Comparison of ENCODE assay signal across 9 cellular contexts in the genomic region with DNA sequence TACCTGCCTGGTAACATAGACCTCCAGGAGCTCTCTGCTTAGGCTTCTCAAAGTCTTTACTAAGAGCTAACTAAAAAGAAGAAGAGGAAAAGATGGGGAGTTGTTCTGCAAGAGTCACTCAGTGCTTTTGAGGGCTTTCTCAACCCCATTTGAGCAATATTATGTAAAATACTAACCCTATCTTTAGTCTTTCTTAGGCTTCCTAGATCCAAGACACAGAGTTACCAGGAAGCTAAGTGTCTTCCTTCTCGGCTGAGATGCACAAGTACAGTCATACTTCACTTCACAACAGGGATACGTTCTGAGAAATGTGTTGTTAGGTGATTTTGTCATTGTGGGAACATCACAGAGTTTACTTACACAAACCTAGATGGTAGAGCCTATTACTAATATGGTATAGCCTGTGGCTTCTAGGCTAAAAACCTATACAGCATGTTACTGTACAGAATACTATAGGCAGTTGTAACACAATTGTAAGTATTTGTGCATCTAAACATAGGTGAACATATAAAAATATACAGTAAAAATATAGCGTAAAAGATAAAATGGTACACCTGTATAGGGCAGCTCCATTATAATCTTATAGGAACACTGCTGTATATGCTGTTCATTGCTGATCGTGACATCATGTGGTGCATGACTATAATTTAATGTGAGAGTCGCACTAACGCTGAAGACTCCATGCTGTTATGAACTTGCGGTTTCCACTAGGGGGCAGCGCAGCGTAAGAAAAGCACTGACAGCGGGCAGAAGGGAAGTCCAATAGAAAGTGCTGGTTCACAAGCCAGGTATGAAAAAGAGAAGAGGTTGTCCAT. TPM values are rescaled to one million over a fixed set of nuclear protein-coding genes. Genes with fewer than 3 reads are reported as not detected.
A peak's percentile ranks its signal among the peaks of the same experiment; 100 is the strongest.
DNase-seq lines count a peak whose midpoint lies in the region; ATAC-seq and TF ChIP-seq lines count a peak whose summit lies in the region.
"Had no signal": no experiment of that assay in that cellular context is flagged by ENCODE, and none has a peak within 500 bp of the region (broad histone marks: within the 10 kb centered on the region; RNA-seq: fewer than 3 reads in every experiment).

No MANE protein-coding gene starts in this region.

- H3K4me3 ChIP-seq in GM12875 (ENCODE audit: low read depth, low read length) (no peak overlapping the region), adipocyte (ENCODE audit: low read length) (no peak overlapping the region), heart right ventricle (no peak overlapping the region)

- ATAC-seq in HG02759 (IDR thresholded peaks at IDR 0.05; ENCODE audit: unreplicated experiment) (peak; percentile 84), heart right ventricle (peak; percentile 80 to 97 (median 94)), HG03135 (IDR thresholded peaks at IDR 0.05; ENCODE audit: unreplicated experiment) (no peak)

- H3K4me1 ChIP-seq in adipocyte (ENCODE audit: control insufficient read depth, insufficient read depth, low read length) (no peaks in the 10 kb centered on the region), heart right ventricle (peaks cover 0 to 36% (median 0%) of the 10 kb centered on the region in 9 donors)

- H3K27me3 ChIP-seq in adipocyte (replicated peaks; ENCODE audit: control insufficient read depth, insufficient read depth, low read length): no peaks in the 10 kb centered on the region
- H3K27me3 ChIP-seq in heart right ventricle: peaks cover 0 to 13% (median 0%) of the 10 kb centered on the region in 7 donors

- TF ChIP-seq CTCF in GM12875 (IDR thresholded peaks at IDR 0.05; ENCODE audit: borderline replicate concordance, insufficient read depth, low read depth, low read length) (peak; percentile 73), heart right ventricle (IDR thresholded peaks at IDR 0.05) (peak; percentile 77 to 94 (median 88))

- H3K36me3 ChIP-seq in adipocyte (ENCODE audit: control insufficient read depth, insufficient read depth, low read length, severe bottlenecking): no peaks in the 10 kb centered on the region
- no peaks in the 10 kb centered on the region for H3K36me3 ChIP-seq in heart right ventricle

- H3K27ac ChIP-seq in heart right ventricle: peak overlapping the region in 1 of 10 donors; percentile 63

- intact Hi-C loops in heart right ventricle (cut with DNase I): loop anchor here (1.0 to 10.0 kb wide), 14 partner anchors 42 to 382 kb away; a partner anchor contains a TSS

- peak; percentile 19 for DNase-seq in NCI-H1417 treated with DMSO at 0.1 percent for 48 hours (lab: John Stamatoyannopoulos, UW)
- DNase-seq in T follicular helper cell (ENCODE audit: low read depth): peak; percentile 81
- peak; percentile 96 for DNase-seq in adipocyte (ENCODE audit: low read depth)
- DNase-seq in heart right ventricle: peak; percentile 85 to 90
- DNase-seq in renal cortical epithelial cell (ENCODE audit: low read depth): peak; percentile 74

- 17 to 20% methylated on average over 10 of the region's 10 CpGs for WGBS in heart right ventricle, 2 donors

- H3K9me3 ChIP-seq in adipocyte (ENCODE audit: control insufficient read depth, low read length): no peaks in the 10 kb centered on the region
- H3K9me3 ChIP-seq in heart right ventricle: no peaks in the 10 kb centered on the region

- no peak overlapping the region for H3K9ac ChIP-seq in adipocyte (ENCODE audit: low read length)

RNA-seq across cellular contexts. Expression of a gene that starts 16.3 kb away (rescaled TPM):
- total RNA-seq in heart right ventricle (1 to 10 TPM in 1 of 10 donors, under 1 TPM in 2, not detected in 7; 0.14 to 4.9 (median 0.17) TPM), renal cortical epithelial cell (0.05 and 1.0 TPM in 2 replicates)
- under 1 TPM in 1 of 2 donors, not detected in 1; 0.12 TPM for polyA plus RNA-seq in heart right ventricle

RNA-seq across cellular contexts. Expression of a gene that starts 32.8 kb away (rescaled TPM):
- total RNA-seq in heart right ventricle (not detected), renal cortical epithelial cell (not detected in 2 replicates)
- not detected for polyA plus RNA-seq in heart right ventricle
- total RNA-seq: urinary bladder had no signal
- polyA plus RNA-seq: urinary bladder had no signal

RNA-seq across cellular contexts. Expression of a gene that starts 44.7 kb away (rescaled TPM):
- 1 to 10 TPM; 1.9 to 3.3 (median 2.7) TPM for total RNA-seq in heart right ventricle
- 1 to 10 TPM in 1 of 2 donors, under 1 TPM in 1; 0.94 to 2.6 TPM for polyA plus RNA-seq in heart right ventricle
- total RNA-seq in renal cortical epithelial cell: 4.3 and 4.4 TPM in 2 replicates

Comparison
In these comparisons a context has a peak if more than half of its experiments do, and no peak if none do; other contexts are left out.
1. DNase-seq: peak in every context shown above with its lines; median percentile 96 in adipocyte; 88 in heart right ventricle; 81 in T follicular helper cell; 74 in renal cortical epithelial cell; 19 in NCI-H1417 treated with DMSO at 0.1 percent for 48 hours.